In the genomic region with DNA sequence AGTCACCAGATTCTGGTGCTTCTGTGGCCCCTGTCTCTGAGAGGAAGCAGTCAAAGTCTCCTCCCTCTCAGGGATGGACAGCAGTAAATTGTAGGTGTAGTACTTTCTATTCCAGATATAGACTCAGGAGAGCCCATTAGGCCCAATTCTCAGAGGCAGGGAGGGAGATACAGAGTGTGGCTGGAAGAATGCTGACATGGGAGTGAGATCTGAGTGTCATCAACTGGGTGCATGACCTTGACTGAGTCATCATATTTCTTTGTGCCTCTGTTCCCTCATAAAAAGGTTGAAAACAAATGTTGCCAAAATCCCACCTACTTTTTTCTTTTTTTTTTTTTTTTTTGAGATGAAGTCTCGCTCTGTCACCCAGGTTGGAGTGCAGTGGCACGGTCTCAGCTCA, we compare ENCODE assay signal across 31 cellular contexts.
"Had no signal": no experiment of that assay in that cellular context is flagged by ENCODE, and none has a peak within 500 bp of the region (broad histone marks: within the 10 kb centered on the region; RNA-seq: fewer than 3 reads in every experiment).

No MANE protein-coding gene starts in this region.

- FAIRE-seq: astrocyte, bronchial epithelial cell, colon, frontal cortex had no signal

- H3K4me3 ChIP-seq: esophagus squamous epithelium had no signal

- H3K27me3 ChIP-seq: brain microvascular endothelial cell, esophagus squamous epithelium had no signal

- H3K9me3 ChIP-seq: esophagus squamous epithelium had no signal

- DNase-seq: activated B cell treated with CpG ODN at 0.5 μM for 24 hours; activated CD4-positive, alpha-beta T cell treated with anti-CD3 and anti-CD28 coated beads for 48 hours; activated CD4-positive, alpha-beta T cell treated with anti-CD3 and anti-CD28 coated beads, Interleukin-2, amount 50 U/mL, for 1 hour; activated CD4-positive, alpha-beta T cell treated with anti-CD3 and anti-CD28 coated beads, Interleukin-2, amount 50 U/mL, for 48 hours; activated CD8-positive, alpha-beta memory T cell treated with anti-CD3 and anti-CD28 coated beads for 24 hours; activated CD8-positive, alpha-beta T cell treated with anti-CD3 and anti-CD28 coated beads for 36 hours; activated effector memory CD4-positive, alpha-beta T cell treated with Interleukin-2 at 50 U/mL for 16 hours; activated gamma-delta T cell treated with Interleukin-2 at 50 U/mL for 16 hours; activated naive CD4-positive, alpha-beta T cell treated with anti-CD3 and anti-CD28 coated beads, Interleukin-2, amount 50 U/mL, for 16 hours; activated naive CD4-positive, alpha-beta T cell treated with Interleukin-2 at 50 U/mL for 16 hours; activated T-cell treated with anti-CD3 and anti-CD28 coated beads, Interleukin-2, amount 50 U/mL, for 4 hours; amniotic stem cell; anterior cingulate cortex; brain microvascular endothelial cell; cortex of kidney; dermis blood vessel endothelial cell; effector CD4-positive, alpha-beta T cell; effector memory CD8-positive, alpha-beta T cell; erythroblast; esophagus squamous epithelium; head of caudate nucleus; T-helper 1 cell; T-helper 17 cell; T1000; WERI-Rb-1 had no signal

- H3K27ac ChIP-seq: brain microvascular endothelial cell, esophagus squamous epithelium, WERI-Rb-1 had no signal

- ATAC-seq: activated CD4-positive, CD25-positive, alpha-beta regulatory T cell treated with anti-CD3 and anti-CD28 coated beads, Interleukin-2, amount 50 U/mL, for 24 hours; activated CD8-positive, alpha-beta T cell treated with anti-CD3 and anti-CD28 coated beads for 36 hours; activated T-cell treated with anti-CD3 and anti-CD28 coated beads, Interleukin-2, amount 50 U/mL, for 4 hours; activated T-helper 17 cell treated with anti-CD3 and anti-CD28 coated beads, Interleukin-2, amount 50 U/mL, for 72 hours; effector memory CD8-positive, alpha-beta T cell; T-helper 17 cell had no signal

- H3K36me3 ChIP-seq: brain microvascular endothelial cell, esophagus squamous epithelium, WERI-Rb-1 had no signal
